ENCODE assay signal across 1 cellular context in genomic region chr7:144835668-144836544, GRCh38.
TF ChIP-seq lines count a peak whose summit lies in the region.

Gene TPK1 (minus strand): TSS chr7:144836053. CDS start chr7:144835602, 451 bp downstream.

TF ChIP-seq in K562, 482 proteins besides CTCF, POLR2A, EP300 and RAD21 (continued from another document and continues in another):
- peak; percentile 85 for TF ChIP-seq MGA (IDR thresholded peaks at IDR 0.05)
- TF ChIP-seq CBX3 (IDR thresholded peaks at IDR 0.05; ENCODE audit: borderline replicate concordance in 1 of 2, low read length in 2 of 2), result peak in 1 of 2 experiments; percentile 70; a peak in 1 of 3 replicates
- TF ChIP-seq SRSF3 (IDR thresholded peaks at IDR 0.05; ENCODE audit: insufficient read depth, low read length), result no peak
- peak; percentile 58; the same call in 1 of the 2 replicates for TF ChIP-seq MITF (IDR thresholded peaks at IDR 0.05)
- TF ChIP-seq ILK (tag; IDR thresholded peaks at IDR 0.05; ENCODE audit: borderline replicate concordance, low read depth), result no peak
- TF ChIP-seq CHCHD3 (CRISPR knock-in tag; IDR thresholded peaks at IDR 0.05), result no peak
- TF ChIP-seq TRIM24 (IDR thresholded peaks at IDR 0.05), result peak; percentile 13 to 73; a peak in 3 of 4 replicates
- TF ChIP-seq ZNF583 (CRISPR knock-in tag; IDR thresholded peaks at IDR 0.05), result no peak
- TF ChIP-seq MCM3 (IDR thresholded peaks at IDR 0.05), result no peak
- TF ChIP-seq RHOXF2B (CRISPR knock-in tag; conservative IDR thresholded peaks at IDR 0.05), result no peak
- no peak for TF ChIP-seq KLF16 (IDR thresholded peaks at IDR 0.05)
- no peak for TF ChIP-seq SNIP1 (IDR thresholded peaks at IDR 0.05; ENCODE audit: low read depth)
- no peak for TF ChIP-seq ZBTB8A (IDR thresholded peaks at IDR 0.05; ENCODE audit: partially characterized antibody)
- no peak; the same call in 1 of the 2 replicates for TF ChIP-seq ZBTB33 (CRISPR knock-in tag; IDR thresholded peaks at IDR 0.05)
- peak; percentile 81 for TF ChIP-seq NCOA1 (IDR thresholded peaks at IDR 0.05; ENCODE audit: low read depth)
- TF ChIP-seq RNF219 (CRISPR knock-in tag; IDR thresholded peaks at IDR 0.05), result no peak
- no peak for TF ChIP-seq RBM17 (IDR thresholded peaks at IDR 0.05; ENCODE audit: borderline replicate concordance, low read depth, low read length)
- TF ChIP-seq ZNF318 (IDR thresholded peaks at IDR 0.05; ENCODE audit: borderline replicate concordance in 1 of 2, low read depth in 1 of 2), result peak in 1 of 2 experiments; percentile 58; a peak in 1 of 4 replicates
- TF ChIP-seq ZNF263 (CRISPR knock-in tag; IDR thresholded peaks at IDR 0.05; ENCODE audit: borderline replicate concordance), result peak; percentile 43; the same call in 1 of the 2 replicates
- TF ChIP-seq L3MBTL2 (IDR thresholded peaks at IDR 0.05), result peak; percentile 94
- peak; percentile 81; the same call in 1 of the 2 replicates for TF ChIP-seq KLF6 (CRISPR knock-in tag; IDR thresholded peaks at IDR 0.05; ENCODE audit: borderline replicate concordance)
- peak; percentile 58; the same call in 1 of the 2 replicates for TF ChIP-seq PTBP1 (IDR thresholded peaks at IDR 0.05; ENCODE audit: low read depth, low read length)
- no peak for TF ChIP-seq MECOM (CRISPR knock-in tag; IDR thresholded peaks at IDR 0.05)
- 0 out of 2 replicates have a peak, but pooled peaks have one; percentile 47 for TF ChIP-seq JUNB (CRISPR knock-in tag; conservative IDR thresholded peaks at IDR 0.05)
